ENCODE assay signal across 18 cellular contexts in genomic region chr10:49610735-49611165, GRCh38. TPM values are rescaled to one million over a fixed set of nuclear protein-coding genes. Genes with fewer than 3 reads are reported as not detected.
DNase-seq lines count a peak whose midpoint lies in the region; ATAC-seq, FAIRE-seq and TF ChIP-seq lines count a peak whose summit lies in the region.
"Had no signal": no experiment of that assay in that cellular context is flagged by ENCODE, and none has a peak within 500 bp of the region (broad histone marks: within the 10 kb centered on the region; RNA-seq: fewer than 3 reads in every experiment).

No MANE protein-coding gene starts in this region.

- intact Hi-C loops in endothelial cell of umbilical vein (cut with micrococcal nuclease) = no loop called here
- intact Hi-C loops in Calu3 (cut with micrococcal nuclease; ENCODE audit: unreplicated experiment) = no loop called here

- no peak for TF ChIP-seq POLR2A in A549 (IDR thresholded peaks at IDR 0.05; ENCODE audit: low read length)
- no peak for TF ChIP-seq POLR2A in endothelial cell of umbilical vein (IDR thresholded peaks at IDR 0.05; ENCODE audit: low read depth, low read length)

- no peak overlapping the region for H2BK12ac ChIP-seq in H9 (ENCODE audit: insufficient read length, low read depth, low read length)

- H3K9me3 Mint-ChIP-seq in H9 (peaks cover 2 to 12% of the 10 kb centered on the region in 2 experiments; a peak in 3 of 5 replicates), neural progenitor cell (peaks cover 3% of the 10 kb centered on the region), Calu3 (ENCODE audit: low read depth, unreplicated experiment) (peaks cover 6% of the 10 kb centered on the region)

- H4K5ac ChIP-seq in H9 (ENCODE audit: insufficient read length, low read depth, low read length) = no peak overlapping the region

- FAIRE-seq in A549 (lab: Jason Lieb, UNC) (no peak), endothelial cell of umbilical vein (lab: Jason Lieb, UNC) (no peak)
- FAIRE-seq: small intestine had no signal

- H3K36me3 ChIP-seq in endothelial cell of umbilical vein (ENCODE audit: control insufficient read depth in 2 of 2, extremely low read depth in 1 of 2, insufficient read depth in 2 of 2, low read length in 2 of 2) (no peaks in the 10 kb centered on the region), neural progenitor cell (no peaks in the 10 kb centered on the region)

- dilution Hi-C loops in endothelial cell of umbilical vein (cut with MboI; ENCODE audit: extremely low pct_ligation_motif_present, low sequenced_read_pairs) = no loop called here

- ATAC-seq in A549 = no peak
- ATAC-seq in HG03039 (IDR thresholded peaks at IDR 0.05; ENCODE audit: unreplicated experiment) = no peak
- ATAC-seq: left colon; naive thymus-derived CD8-positive, alpha-beta T cell had no signal

- no peak for DNase-seq in A549 (ENCODE audit: low read depth in 1 of 2, low spot score in 1 of 2)
- no peak for DNase-seq in H9
- no peak for DNase-seq in endothelial cell of umbilical vein (ENCODE audit: low read depth, low spot score)
- no peak for DNase-seq in neural progenitor cell (ENCODE audit: low spot score)
- DNase-seq in NCI-H2107 (lab: John Stamatoyannopoulos, UW) = no peak
- DNase-seq in Calu3 = no peak
- no peak for DNase-seq in NOMO-1 treated with dmso at 0.1 percent for 144 hours (lab: John Stamatoyannopoulos, UW; ENCODE audit: unreplicated experiment)
- DNase-seq: activated CD4-positive, alpha-beta T cell treated with anti-CD3 and anti-CD28 coated beads, Interleukin-2, amount 10 ng/mL, durations not matched to agents 24 days and 14 days; cortex of kidney; NCI-H187; NCI-H748 treated with DMSO at 0.1 percent for 48 hours; RPMI8226; small intestine had no signal

- H2BK20ac ChIP-seq in H9 (ENCODE audit: low read depth, low read length, poor library complexity, severe bottlenecking) = no peak overlapping the region

- H3K4ac ChIP-seq in H9 (ENCODE audit: low read depth, low read length) = no peak overlapping the region

- H2BK5ac ChIP-seq in H9 (ENCODE audit: insufficient read length, low read length) = no peak overlapping the region

- peaks cover 99% of the 10 kb centered on the region for H3K27me3 Mint-ChIP-seq in H9 (ENCODE audit: low read depth)
- H3K27me3 Mint-ChIP-seq in neural progenitor cell (ENCODE audit: insufficient read depth, low read depth) = peaks cover 82% of the 10 kb centered on the region
- H3K27me3 Mint-ChIP-seq in Calu3 (ENCODE audit: unreplicated experiment) = peaks cover 81% of the 10 kb centered on the region

- no peak overlapping the region for H3K14ac ChIP-seq in H9 (ENCODE audit: insufficient read depth, low read length)

- H3K27ac ChIP-seq in A549 (no peak overlapping the region), H9 (ENCODE audit: insufficient read length, low read depth, low read length) (no peak overlapping the region), endothelial cell of umbilical vein (ENCODE audit: insufficient read depth, low read depth, low read length) (no peak overlapping the region), neural progenitor cell (no peak overlapping the region)

- peaks cover 76% of the 10 kb centered on the region for H3K27me3 ChIP-seq in H9 (ENCODE audit: insufficient read depth, low read length)
- H3K27me3 ChIP-seq in endothelial cell of umbilical vein (ENCODE audit: control insufficient read depth in 2 of 2, insufficient read depth in 2 of 2, low read length in 2 of 2) = peaks cover 73 to 81% of the 10 kb centered on the region in 2 experiments
- H3K27me3 ChIP-seq in neural progenitor cell = peaks cover 100% of the 10 kb centered on the region

- CTCF ChIA-PET in A549 (lab: Yijun Ruan, JAX) = no interaction called here
- CTCF ChIA-PET in endothelial cell of umbilical vein (lab: Charles Lee) = interaction anchor here (0.8 kb wide), 1 partner anchor 18 kb away, joined by 3 read pairs; no protein-coding TSS in a partner anchor
- CTCF ChIA-PET in Calu3 (lab: Charles Lee) = no interaction called here

- no peak overlapping the region for H3T11ph ChIP-seq in H9 (ENCODE audit: low read length)

- no peak overlapping the region for H2BK15ac ChIP-seq in H9 (ENCODE audit: low read depth, low read length)

- H3K9me1 ChIP-seq in endothelial cell of umbilical vein (replicated peaks; ENCODE audit: control insufficient read depth, extremely low read depth, insufficient read depth, low read length) = no peaks in the 10 kb centered on the region

- H3K79me2 ChIP-seq in H9 (ENCODE audit: insufficient read depth, low read length) (no peaks in the 10 kb centered on the region), endothelial cell of umbilical vein (ENCODE audit: control insufficient read depth, insufficient read depth, low read length) (no peaks in the 10 kb centered on the region), neural progenitor cell (ENCODE audit: low read depth) (no peaks in the 10 kb centered on the region)

- H3K4me2 ChIP-seq in A549 (peak overlapping the region; percentile 67), H9 (ENCODE audit: insufficient read depth, insufficient read length, low read length) (peak overlapping the region; percentile 34), endothelial cell of umbilical vein (ENCODE audit: insufficient read depth, low read length) (no peak overlapping the region), neural progenitor cell (peak overlapping the region; percentile 90)

- H3K36me3 Mint-ChIP-seq in H9 (ENCODE audit: insufficient read depth in 1 of 3, low read depth in 3 of 3) = no peaks in the 10 kb centered on the region; a peak in 1 of 7 replicates
- no peaks in the 10 kb centered on the region for H3K36me3 Mint-ChIP-seq in neural progenitor cell
- no peaks in the 10 kb centered on the region for H3K36me3 Mint-ChIP-seq in Calu3 (ENCODE audit: insufficient read depth, unreplicated experiment)

- whole genome bisulfite sequencing in A549 (ENCODE audit: missing lambda C conversion rate) = 79% methylated on average over 15 of the region's 40 CpGs
- no CpG with 5 or more reads among the region's 40 CpGs for WGBS in H9 (ENCODE audit: extremely low coverage, insufficient read length, low lambda C conversion rate)

- H4K8ac ChIP-seq in H9 (replicated peaks; ENCODE audit: insufficient read length, low read depth, low read length) = no peak overlapping the region

- POLR2A ChIA-PET in A549 (lab: Yijun Ruan, JAX) = no interaction called here
- POLR2A ChIA-PET in endothelial cell of umbilical vein (lab: Charles Lee) = no interaction called here

- H3K27ac Mint-ChIP-seq in H9 = no peak overlapping the region
- H3K27ac Mint-ChIP-seq in neural progenitor cell = no peak overlapping the region
- no peak overlapping the region for H3K27ac Mint-ChIP-seq in Calu3 (ENCODE audit: unreplicated experiment)
- H3K27ac Mint-ChIP-seq: naive thymus-derived CD8-positive, alpha-beta T cell had no signal

- peak overlapping the region; percentile 44 to 75 for H3K4me3 Mint-ChIP-seq in H9
- peak overlapping the region; percentile 79 for H3K4me3 Mint-ChIP-seq in neural progenitor cell
- no peak overlapping the region for H3K4me3 Mint-ChIP-seq in Calu3 (ENCODE audit: low read depth, unreplicated experiment)
- H3K4me3 Mint-ChIP-seq: activated CD4-positive, alpha-beta T cell treated with anti-CD3 and anti-CD28 coated beads, Interleukin-2, amount 10 ng/mL, durations not matched to agents 24 days and 14 days; naive thymus-derived CD8-positive, alpha-beta T cell had no signal

- H3K4me3 ChIP-seq in A549 (no peak overlapping the region; the same call in 2 of the 3 replicates), endothelial cell of umbilical vein (replicated peaks in 1 of 3; ENCODE audit: insufficient read depth in 1 of 3, low read depth in 1 of 3, low read length in 3 of 3) (no peak overlapping the region), neural progenitor cell (peak overlapping the region; percentile 45)

- no peak overlapping the region for H3K9ac ChIP-seq in H9 (ENCODE audit: extremely low read depth, insufficient read length, low read length)
- no peak overlapping the region for H3K9ac ChIP-seq in endothelial cell of umbilical vein (replicated peaks; ENCODE audit: extremely low read depth, insufficient read depth, low read length)
- no peak overlapping the region for H3K9ac ChIP-seq in neural progenitor cell

- H3K4me1 Mint-ChIP-seq in H9 = peaks cover 32 to 49% of the 10 kb centered on the region in 2 experiments
- peaks cover 32% of the 10 kb centered on the region for H3K4me1 Mint-ChIP-seq in neural progenitor cell
- no peaks in the 10 kb centered on the region for H3K4me1 Mint-ChIP-seq in Calu3 (ENCODE audit: low read depth, unreplicated experiment)

- no peak overlapping the region for H2AK5ac ChIP-seq in H9 (ENCODE audit: insufficient read length, low read length)

- H3K79me1 ChIP-seq in H9 (ENCODE audit: insufficient read depth, low read depth, low read length, poor library complexity, severe bottlenecking) = no peaks in the 10 kb centered on the region

- H4K20me1 ChIP-seq in H9 (ENCODE audit: control insufficient read depth, insufficient read depth, insufficient read length) (peaks cover 2% of the 10 kb centered on the region), endothelial cell of umbilical vein (replicated peaks; ENCODE audit: control insufficient read depth, extremely low read depth, insufficient read depth, low read length) (no peaks in the 10 kb centered on the region), neural progenitor cell (ENCODE audit: low read depth) (peaks cover 89% of the 10 kb centered on the region)

- no TSS peak for BruUV-seq in endothelial cell of umbilical vein (replicated peaks; lab: Mats Ljungman, UMichigan)
- no TSS peak for BruUV-seq in Calu3 (replicated peaks; lab: Mats Ljungman, UMichigan)

- H3K18ac ChIP-seq in H9 (ENCODE audit: insufficient read length, low read depth, low read length) = no peak overlapping the region

- TF ChIP-seq EP300 in A549 (IDR thresholded peaks at IDR 0.05) = no peak

- TF ChIP-seq CTCF in A549 (IDR thresholded peaks at IDR 0.05) (no peak), H9 (conservative IDR thresholded peaks at IDR 0.05) (no peak), endothelial cell of umbilical vein (IDR thresholded peaks at IDR 0.05; ENCODE audit: extremely low read depth in 1 of 2, insufficient read depth in 1 of 2, low read depth in 1 of 2, low read length in 2 of 2) (no peak), neural progenitor cell (IDR thresholded peaks at IDR 0.05) (no peak), Calu3 (IDR thresholded peaks at IDR 0.05; ENCODE audit: unreplicated experiment) (no peak)

- TF ChIP-seq RAD21 in A549 (conservative IDR thresholded peaks at IDR 0.05 in 1 of 2, IDR thresholded peaks at IDR 0.05 in 1 of 2) = no peak

- no peak overlapping the region for H2AFZ ChIP-seq in H9 (ENCODE audit: low read length)
- H2AFZ ChIP-seq in endothelial cell of umbilical vein (ENCODE audit: low read depth, low read length) = no peak overlapping the region
- H2AFZ ChIP-seq in neural progenitor cell (replicated peaks) = no peak overlapping the region

- no peak overlapping the region for H2BK120ac ChIP-seq in H9 (ENCODE audit: low read depth, low read length, poor library complexity, severe bottlenecking)

- H3K4me1 ChIP-seq in A549 = no peaks in the 10 kb centered on the region; the same call in 2 of the 3 replicates
- H3K4me1 ChIP-seq in H9 (ENCODE audit: insufficient read depth, low read length) = no peaks in the 10 kb centered on the region; the same call in 1 of the 2 replicates
- no peaks in the 10 kb centered on the region for H3K4me1 ChIP-seq in endothelial cell of umbilical vein (ENCODE audit: control insufficient read depth, extremely low read depth, insufficient read depth, low read length)
- H3K4me1 ChIP-seq in neural progenitor cell = peaks cover 21% of the 10 kb centered on the region

- no peak overlapping the region for H3K56ac ChIP-seq in H9 (ENCODE audit: insufficient read length, low read depth, low read length)

- no peak overlapping the region for H4K91ac ChIP-seq in H9 (ENCODE audit: insufficient read length, low read depth, low read length)

- H3F3A ChIP-seq in neural progenitor cell (ENCODE audit: low read depth) = peaks cover 3% of the 10 kb centered on the region

- H3K9me3 ChIP-seq in A549 (no peaks in the 10 kb centered on the region), H9 (ENCODE audit: control insufficient read depth, low read depth, low read length) (no peaks in the 10 kb centered on the region), endothelial cell of umbilical vein (replicated peaks; ENCODE audit: control insufficient read depth, insufficient read depth, low read length) (no peaks in the 10 kb centered on the region), neural progenitor cell (ENCODE audit: low read depth) (no peaks in the 10 kb centered on the region)

- H3K23me2 ChIP-seq in H9 (ENCODE audit: insufficient read length, low read depth, low read length, poor library complexity, severe bottlenecking) = peaks cover 25% of the 10 kb centered on the region

- no peak overlapping the region for H3K23ac ChIP-seq in H9 (ENCODE audit: insufficient read length, low read depth, low read length)

RNA-seq across cellular contexts. Expression of gene SLC18A3, which starts 0.6 kb away (rescaled TPM):
- polyA plus RNA-seq in A549 (2011; rRNA removed) (not detected in 2 replicates), A549 (2017; fragmentation: RNase III; extraction: RNeasy Plus Mini Kit Qiagen cat#74134 plus additional on column Dnase treatment) (not detected in 3 replicates), endothelial cell of umbilical vein (0.03 TPM in 1 of 2 replicates, not detected in the other)
- polyA plus RNA-seq in A549 (2012; cell fraction: cytosol; rRNA removed) = not detected in 2 replicates
- polyA plus RNA-seq in A549 (2012; cell fraction: nucleus; rRNA removed) = 0.02 TPM in 1 of 2 replicates, not detected in the other
- not detected in 2 replicates for polyA minus RNA-seq in A549 (2011; rRNA and poly(A)+ RNA removed)
- total RNA-seq in H9 (2021) (not detected in 2 replicates), endothelial cell of umbilical vein (not detected in 2 replicates), neural progenitor cell (ENCODE audit: low replicate concordance) (not detected in 2 replicates), Calu3 (2022) (not detected in 2 replicates)
- polyA plus RNA-seq in endothelial cell of umbilical vein (2011; cell fraction: cytosol; rRNA removed) = 0.03 TPM in 1 of 2 replicates, not detected in the other
- not detected in 2 replicates for polyA plus RNA-seq in endothelial cell of umbilical vein (2011; cell fraction: nucleus; rRNA removed)
- not detected in 2 replicates for polyA plus RNA-seq in endothelial cell of umbilical vein (2012)
- polyA minus RNA-seq in endothelial cell of umbilical vein = not detected in 2 replicates
- not detected for polyA minus RNA-seq in endothelial cell of umbilical vein (2011; cell fraction: cytosol; rRNA and poly(A)+ RNA removed)
- not detected in 2 replicates for polyA minus RNA-seq in endothelial cell of umbilical vein (2011; cell fraction: nucleus; rRNA and poly(A)+ RNA removed)
- total RNA-seq: activated CD4-positive, alpha-beta T cell treated with anti-CD3 and anti-CD28 coated beads, Interleukin-2, amount 10 ng/mL, durations not matched to agents 24 days and 14 days; epithelial cell of proximal tubule; glomerular endothelial cell; naive thymus-derived CD8-positive, alpha-beta T cell had no signal
- polyA plus RNA-seq: naive thymus-derived CD8-positive, alpha-beta T cell had no signal

RNA-seq across cellular contexts. Expression of gene CHAT, which starts 3.1 kb away (rescaled TPM):
- polyA plus RNA-seq in A549 (2011; rRNA removed) (not detected in 2 replicates), A549 (2017; fragmentation: RNase III; extraction: RNeasy Plus Mini Kit Qiagen cat#74134 plus additional on column Dnase treatment) (not detected in 3 replicates), endothelial cell of umbilical vein (not detected in 2 replicates)
- polyA plus RNA-seq in A549 (2012; cell fraction: cytosol; rRNA removed) = not detected in 2 replicates
- not detected in 2 replicates for polyA plus RNA-seq in A549 (2012; cell fraction: nucleus; rRNA removed)
- polyA minus RNA-seq in A549 (2011; rRNA and poly(A)+ RNA removed) = not detected in 2 replicates
- total RNA-seq in H9 (2021) (not detected in 2 replicates), endothelial cell of umbilical vein (not detected in 2 replicates), neural progenitor cell (ENCODE audit: low replicate concordance) (not detected in 2 replicates), Calu3 (2022) (not detected in 2 replicates)
- not detected in 2 replicates for polyA plus RNA-seq in endothelial cell of umbilical vein (2011; cell fraction: cytosol; rRNA removed)
- not detected in 2 replicates for polyA plus RNA-seq in endothelial cell of umbilical vein (2011; cell fraction: nucleus; rRNA removed)
- not detected in 2 replicates for polyA plus RNA-seq in endothelial cell of umbilical vein (2012)
- polyA minus RNA-seq in endothelial cell of umbilical vein = not detected in 2 replicates
- polyA minus RNA-seq in endothelial cell of umbilical vein (2011; cell fraction: cytosol; rRNA and poly(A)+ RNA removed) = not detected
- polyA minus RNA-seq in endothelial cell of umbilical vein (2011; cell fraction: nucleus; rRNA and poly(A)+ RNA removed) = not detected in 2 replicates
- total RNA-seq: activated CD4-positive, alpha-beta T cell treated with anti-CD3 and anti-CD28 coated beads, Interleukin-2, amount 10 ng/mL, durations not matched to agents 24 days and 14 days; epithelial cell of proximal tubule; glomerular endothelial cell; naive thymus-derived CD8-positive, alpha-beta T cell had no signal
- polyA plus RNA-seq: naive thymus-derived CD8-positive, alpha-beta T cell had no signal
